ENCODE assay signal across 8 cellular contexts in genomic region chr10:62805139-62806092, GRCh38. TPM values are rescaled to one million over a fixed set of nuclear protein-coding genes. Genes with fewer than 3 reads are reported as not detected.
A peak's percentile ranks its signal among the peaks of the same experiment; 100 is the strongest.
DNase-seq lines count a peak whose midpoint lies in the region; ATAC-seq and TF ChIP-seq lines count a peak whose summit lies in the region.

No MANE protein-coding gene starts in this region.

- CTCF ChIA-PET in A673 (lab: Charles Lee), result interaction anchor here (1.1 kb wide), 1 partner anchor 195 kb away, joined by 3 read pairs; no protein-coding TSS in a partner anchor

- DNase-seq in A673 (ENCODE audit: low spot score) (no peak), SJCRH30 (peak; percentile 56 to 57), breast epithelium (ENCODE audit: low spot score in 2 of 2) (peak in 1 of 2 donors; percentile 30), kidney epithelial cell (ENCODE audit: low read depth) (no peak), NCI-H2107 (lab: John Stamatoyannopoulos, UW) (no peak)
- peak; percentile 7 for DNase-seq in stimulated activated CD4-positive, alpha-beta T cell treated with anti-CD3 and anti-CD28 coated beads, Interleukin-4, amount 100 ng/mL, for 1 hour

- H3K4me3 ChIP-seq in A673 (ENCODE audit: low read depth, low read length, poor library complexity, severe bottlenecking) (peak overlapping the region; percentile 92), SJCRH30 (peak overlapping the region; percentile 76), breast epithelium (peak overlapping the region; percentile 81 to 98 (median 86)), kidney epithelial cell (ENCODE audit: low read depth, low read length) (peak overlapping the region; percentile 67)

- TF ChIP-seq POLR2A in breast epithelium (IDR thresholded peaks at IDR 0.05), result no peak

- H3K4me1 ChIP-seq in A673 (ENCODE audit: insufficient read depth, low read length, poor library complexity, severe bottlenecking) (peaks cover 28% of the 10 kb centered on the region), SJCRH30 (peaks cover 14% of the 10 kb centered on the region), breast epithelium (peaks cover 0 to 7% of the 10 kb centered on the region in 2 donors)

- peak; percentile 12 for ATAC-seq in GM18499 (IDR thresholded peaks at IDR 0.05; ENCODE audit: insufficient read depth, unreplicated experiment)
- ATAC-seq in HG03045 (IDR thresholded peaks at IDR 0.05; ENCODE audit: unreplicated experiment), result peak; percentile 5

- no peak for TF ChIP-seq CTCF in A673 (conservative IDR thresholded peaks at IDR 0.05; ENCODE audit: low read depth, low read length)
- no peak for TF ChIP-seq CTCF in breast epithelium (IDR thresholded peaks at IDR 0.05)
- TF ChIP-seq CTCF in kidney epithelial cell (IDR thresholded peaks at IDR 0.05; ENCODE audit: insufficient read depth, low read length, poor library complexity, severe bottlenecking), result no peak

- H3K9me3 ChIP-seq in A673 (ENCODE audit: low read depth, low read length, poor library complexity, severe bottlenecking) (no peaks in the 10 kb centered on the region), SJCRH30 (replicated peaks) (no peaks in the 10 kb centered on the region), breast epithelium (no peaks in the 10 kb centered on the region)

- POLR2A ChIA-PET in A673 (lab: Charles Lee; ENCODE audit: low non-redundant PET), result no interaction called here

- H3K27ac ChIP-seq in A673 (ENCODE audit: low read depth, low read length, poor library complexity, severe bottlenecking), result peak overlapping the region; percentile 95
- peak overlapping the region; percentile 96 for H3K27ac ChIP-seq in SJCRH30
- H3K27ac ChIP-seq in breast epithelium, result peak overlapping the region; percentile 95 to 98

- BruUV-seq in A673 (replicated peaks; lab: Mats Ljungman, UMichigan), result no TSS peak

- H3K36me3 ChIP-seq in A673 (ENCODE audit: insufficient read depth, low read length, poor library complexity, severe bottlenecking), result peaks cover 4% of the 10 kb centered on the region
- H3K36me3 ChIP-seq in SJCRH30, result 0 out of 2 replicates have a peak, but pooled peaks cover 3% of the 10 kb centered on the region
- no peaks in the 10 kb centered on the region for H3K36me3 ChIP-seq in breast epithelium
- H3K36me3 ChIP-seq in kidney epithelial cell (ENCODE audit: control insufficient read depth, insufficient read depth, low read length), result no peaks in the 10 kb centered on the region

- intact Hi-C loops in A673 (cut with micrococcal nuclease; ENCODE audit: unreplicated experiment), result no loop called here
- intact Hi-C loops in breast epithelium (cut with DNase I; ENCODE audit: low total_unique reads), result no loop called here

- H3K27me3 ChIP-seq in A673 (replicated peaks; ENCODE audit: insufficient read depth, low read depth, low read length, poor library complexity) (no peaks in the 10 kb centered on the region), SJCRH30 (no peaks in the 10 kb centered on the region), breast epithelium (no peaks in the 10 kb centered on the region), kidney epithelial cell (ENCODE audit: control insufficient read depth, insufficient read depth, low read length) (no peaks in the 10 kb centered on the region)

RNA-seq across cellular contexts. Expression of gene ADO, which starts 0.9 kb away (rescaled TPM):
- total RNA-seq in A673 (2021), result 32.9 and 38.4 TPM in 2 replicates
- 25.4 and 29.9 TPM in 2 replicates for total RNA-seq in SJCRH30 (2014; rRNA removed; shearing (Covaris generic))
- total RNA-seq in breast epithelium, result 10 to 100 TPM; 13.9 to 27.1 (median 22.9) TPM
- 35.8 and 37.2 TPM in 2 replicates for total RNA-seq in kidney epithelial cell

RNA-seq across cellular contexts. Expression of gene EGR2, which starts 10.8 kb away (rescaled TPM):
- total RNA-seq in A673 (2021), result 14.5 and 18.3 TPM in 2 replicates
- 0.71 and 1.3 TPM in 2 replicates for total RNA-seq in SJCRH30 (2014; rRNA removed; shearing (Covaris generic))
- total RNA-seq in breast epithelium, result 1 to 10 TPM in 2 of 3 donors, under 1 TPM in 1; 0.32 to 9.2 (median 4.3) TPM
- 0.67 and 1.2 TPM in 2 replicates for total RNA-seq in kidney epithelial cell

Comparison
In these comparisons a context has a peak if more than half of its experiments do, and no peak if none do; other contexts are left out.
1. DNase-seq: peak in SJCRH30 (2 of 2) and stimulated activated CD4-positive, alpha-beta T cell treated with anti-CD3 and anti-CD28 coated beads, Interleukin-4, amount 100 ng/mL, for 1 hour (single experiment); none in A673 (single experiment), kidney epithelial cell (single experiment) and NCI-H2107 (single experiment).
2. Peak in every context shown above with its lines, with median percentiles within 50 percentile points of each other: H3K27ac ChIP-seq and H3K4me3 ChIP-seq.